Comparison of ENCODE assay signal across 14 cellular contexts in genomic region chr10:47484786-47485185, GRCh38. TPM values are rescaled to one million over a fixed set of nuclear protein-coding genes. Genes with fewer than 3 reads are reported as not detected.
DNase-seq lines count a peak whose midpoint lies in the region; ATAC-seq, FAIRE-seq and TF ChIP-seq lines count a peak whose summit lies in the region.
"Not testable (repeated sequence)": the region's sequence is repeated elsewhere in the genome, so short reads cannot be mapped to it uniquely, and the experiment has no call there.
"Had no signal": no experiment of that assay in that cellular context is flagged by ENCODE, and none has a peak within 500 bp of the region (broad histone marks: within the 10 kb centered on the region; RNA-seq: fewer than 3 reads in every experiment).

No MANE protein-coding gene starts in this region.

- not testable (repeated sequence) for H3K9me3 ChIP-seq in RWPE2 (ENCODE audit: severe bottlenecking); endodermal cell (ENCODE audit: control insufficient read depth, low read length); kidney (ENCODE audit: control insufficient read depth in 1 of 2, low read length in 2 of 2); trophoblast cell (ENCODE audit: insufficient read depth, low read depth, low read length)

- H4K12ac ChIP-seq in trophoblast cell (ENCODE audit: low read depth, low read length) = not testable (repeated sequence)

- not testable (repeated sequence) for H3K27me3 ChIP-seq in RWPE2 (ENCODE audit: insufficient read depth, poor library complexity, severe bottlenecking); endodermal cell (ENCODE audit: control insufficient read depth, insufficient read depth, low read length, poor library complexity, severe bottlenecking); foreskin keratinocyte; trophoblast cell (ENCODE audit: insufficient read depth, low read length)

- H3K9ac ChIP-seq in endodermal cell (ENCODE audit: extremely low read depth, low read length, poor library complexity, severe bottlenecking); kidney (ENCODE audit: low read length in 2 of 2); trophoblast cell (ENCODE audit: low read length): not testable (repeated sequence)

- H4K8ac ChIP-seq in trophoblast cell (ENCODE audit: low read depth, low read length) = not testable (repeated sequence)

- not testable (repeated sequence) for H3K27ac Mint-ChIP-seq in endodermal cell

- H3K4me3 ChIP-seq in RWPE2 (ENCODE audit: severe bottlenecking); endodermal cell (ENCODE audit: low read length); kidney (ENCODE audit: low read length in 2 of 2); trophoblast cell (ENCODE audit: low read depth, low read length): not testable (repeated sequence)

- not testable (repeated sequence) for H3K18ac ChIP-seq in trophoblast cell (ENCODE audit: low read length)

- not testable (repeated sequence) for FAIRE-seq in kidney (lab: Jason Lieb, UNC)

- H3K4me1 ChIP-seq in RWPE2 (ENCODE audit: insufficient read depth, poor library complexity, severe bottlenecking); endodermal cell (ENCODE audit: control insufficient read depth, insufficient read depth, low read length); foreskin keratinocyte; kidney (ENCODE audit: control insufficient read depth in 1 of 2, insufficient read depth in 1 of 2, low read depth in 1 of 2, low read length in 2 of 2); trophoblast cell (ENCODE audit: control insufficient read depth in 1 of 2, insufficient read depth in 2 of 2, low read length in 2 of 2): not testable (repeated sequence)

- H3K4me3 Mint-ChIP-seq in endodermal cell = not testable (repeated sequence)

- not testable (repeated sequence) for ATAC-seq in RWPE2 (ENCODE audit: low read depth); foreskin keratinocyte

- 94 to 100% methylated on average over 1 to 10 of the region's 11 CpGs for WGBS in endodermal cell (ENCODE audit: insufficient coverage in 1 of 2, insufficient read length in 1 of 2), 2 experiments
- no CpG with 5 or more reads among the region's 11 CpGs for WGBS in trophoblast cell (ENCODE audit: extremely low coverage, insufficient coverage, insufficient read length)

- not testable (repeated sequence) for H3K4ac ChIP-seq in trophoblast cell (ENCODE audit: low read depth, low read length)

- not testable (repeated sequence) for H3K27me3 Mint-ChIP-seq in endodermal cell (ENCODE audit: insufficient read depth)

- TF ChIP-seq CTCF in RWPE2 (IDR thresholded peaks at IDR 0.05; ENCODE audit: poor library complexity, severe bottlenecking); endodermal cell (conservative IDR thresholded peaks at IDR 0.05); foreskin keratinocyte (conservative IDR thresholded peaks at IDR 0.05); kidney (IDR thresholded peaks at IDR 0.05; ENCODE audit: borderline replicate concordance, extremely low read depth, insufficient read depth): not testable (repeated sequence)

- H3K4me2 ChIP-seq in trophoblast cell (ENCODE audit: low read length) = not testable (repeated sequence)

- H3K4me1 Mint-ChIP-seq in endodermal cell = not testable (repeated sequence)

- H2AFZ ChIP-seq in trophoblast cell (ENCODE audit: insufficient read depth, low read length, poor library complexity) = not testable (repeated sequence)

- not testable (repeated sequence) for H3K9me3 Mint-ChIP-seq in endodermal cell

- H3K36me3 Mint-ChIP-seq in endodermal cell (ENCODE audit: low read depth) = not testable (repeated sequence)

- not testable (repeated sequence) for H3K23ac ChIP-seq in trophoblast cell (ENCODE audit: low read length)

- H2BK12ac ChIP-seq in trophoblast cell (ENCODE audit: low read length) = not testable (repeated sequence)

- H2BK120ac ChIP-seq in trophoblast cell (ENCODE audit: insufficient read depth, low read length, poor library complexity) = not testable (repeated sequence)

- not testable (repeated sequence) for H2AK5ac ChIP-seq in trophoblast cell (ENCODE audit: low read length)

- DNase-seq in RWPE2 (ENCODE audit: low spot score); foreskin keratinocyte; trophoblast cell: not testable (repeated sequence)
- DNase-seq in endodermal cell = peak; percentile 24
- DNase-seq in kidney = peak; percentile 26

- H2BK5ac ChIP-seq in trophoblast cell (ENCODE audit: low read depth, low read length, poor library complexity) = not testable (repeated sequence)

- H3K79me2 ChIP-seq in trophoblast cell (ENCODE audit: control insufficient read depth, insufficient read depth, low read length, poor library complexity) = not testable (repeated sequence)

- H3K27ac ChIP-seq in RWPE2 (ENCODE audit: poor library complexity, severe bottlenecking) = peak overlapping the region; percentile 86
- not testable (repeated sequence) for H3K27ac ChIP-seq in endodermal cell (ENCODE audit: low read depth, low read length); kidney (ENCODE audit: low read depth in 2 of 2, low read length in 2 of 2); trophoblast cell (ENCODE audit: low read depth, low read length)
- peak overlapping the region; percentile 77 for H3K27ac ChIP-seq in foreskin keratinocyte

- H3K14ac ChIP-seq in trophoblast cell (ENCODE audit: low read length) = not testable (repeated sequence)

- not testable (repeated sequence) for H3K79me1 ChIP-seq in trophoblast cell (ENCODE audit: low read length)

- H3K36me3 ChIP-seq in RWPE2 (ENCODE audit: low read depth); endodermal cell (ENCODE audit: control insufficient read depth, insufficient read depth, low read length); kidney (ENCODE audit: control insufficient read depth in 1 of 2, insufficient read depth in 2 of 2, low read length in 2 of 2); trophoblast cell (ENCODE audit: control insufficient read depth in 1 of 2, insufficient read depth in 2 of 2, low read length in 2 of 2): not testable (repeated sequence)

- H4K91ac ChIP-seq in trophoblast cell (ENCODE audit: low read depth, low read length) = peak overlapping the region; percentile 14

- intact Hi-C loops in kidney (cut with DNase I) = not testable (repeated sequence)

RNA-seq across cellular contexts. Expression of gene ANXA8, which starts 0.9 kb away (rescaled TPM):
- total RNA-seq in endodermal cell (under 1 TPM; 0.33 to 0.37 TPM), foreskin keratinocyte (562 and 572 TPM in 2 replicates), kidney (0.16 TPM)
- not detected for polyA plus RNA-seq in endodermal cell (2013, experiment 1 of 2)
- polyA plus RNA-seq in endodermal cell (2013, experiment 2 of 2) = not detected
- polyA plus RNA-seq in foreskin keratinocyte (481 and 486 TPM in 2 replicates), kidney (ENCODE audit: insufficient read depth, low read depth, low replicate concordance) (not detected)
- polyA plus RNA-seq in trophoblast cell (2013) = 16.3 and 18.5 TPM in 2 replicates
- total RNA-seq: A673; CD4-positive, alpha-beta memory T cell; CD4-positive, CD25-positive, alpha-beta regulatory T cell; CD8-positive, alpha-beta memory T cell; G401 had no signal
- polyA plus RNA-seq: CD4-positive, alpha-beta memory T cell; CD4-positive, CD25-positive, alpha-beta regulatory T cell; CD8-positive, alpha-beta memory T cell had no signal

RNA-seq across cellular contexts. Expression of gene FAM25G, which starts 6.7 kb away (rescaled TPM):
- total RNA-seq in endodermal cell = not detected
- polyA plus RNA-seq in endodermal cell (2013, experiment 1 of 2) = not detected
- not detected for polyA plus RNA-seq in endodermal cell (2013, experiment 2 of 2)
- total RNA-seq in foreskin keratinocyte = 0.74 TPM in 1 of 2 replicates, not detected in the other
- 0.36 and 0.87 TPM in 2 replicates for polyA plus RNA-seq in foreskin keratinocyte
- not detected for total RNA-seq in kidney
- polyA plus RNA-seq in kidney (ENCODE audit: insufficient read depth, low read depth, low replicate concordance) = not detected
- polyA plus RNA-seq in trophoblast cell (2013) = 0.37 and 0.74 TPM in 2 replicates
- total RNA-seq: A673; CD4-positive, alpha-beta memory T cell; CD4-positive, CD25-positive, alpha-beta regulatory T cell; CD8-positive, alpha-beta memory T cell; Daoy; G401; GM12878 had no signal
- polyA plus RNA-seq: AG04450; CD14-positive monocyte; CD4-positive, alpha-beta memory T cell; CD4-positive, CD25-positive, alpha-beta regulatory T cell; CD8-positive, alpha-beta memory T cell; GM12878 had no signal

RNA-seq across cellular contexts. Expression of gene AGAP9, which starts 38.7 kb away (rescaled TPM):
- total RNA-seq in endodermal cell = 10 to 100 TPM; 14.4 to 17.0 TPM
- 6.8 TPM for polyA plus RNA-seq in endodermal cell (2013, experiment 1 of 2)
- polyA plus RNA-seq in endodermal cell (2013, experiment 2 of 2) = 7.6 TPM
- 2.9 and 4.5 TPM in 2 replicates for total RNA-seq in foreskin keratinocyte
- 1.4 and 2.7 TPM in 2 replicates for polyA plus RNA-seq in foreskin keratinocyte
- 10.3 TPM for total RNA-seq in kidney
- polyA plus RNA-seq in kidney (ENCODE audit: insufficient read depth, low read depth, low replicate concordance) = 9.1 TPM
- polyA plus RNA-seq in trophoblast cell (2013) = 5.6 and 5.7 TPM in 2 replicates

Comparison
In these comparisons a context has a peak if more than half of its experiments do, and no peak if none do; other contexts are left out.
1. RNA of gene ANXA8, which starts 0.9 kb away (total RNA-seq): 562 to 572 TPM in foreskin keratinocyte; 0.33 to 0.37 TPM in endodermal cell and 0.16 TPM in kidney (single experiment); every median in the first group is over 100 times any median in the second.